12 cellular contexts compared by ENCODE assay signal in genomic region chr11:35185696-35186095, GRCh38. TPM values are rescaled to one million over a fixed set of nuclear protein-coding genes. Genes with fewer than 3 reads are reported as not detected.
DNase-seq lines count a peak whose midpoint lies in the region; ATAC-seq and TF ChIP-seq lines count a peak whose summit lies in the region.
"Had no signal": no experiment of that assay in that cellular context is flagged by ENCODE, and none has a peak within 500 bp of the region (broad histone marks: within the 10 kb centered on the region; RNA-seq: fewer than 3 reads in every experiment).

No MANE protein-coding gene starts in this region.

- H3K9me3 ChIP-seq in CD4-positive, alpha-beta T cell (ENCODE audit: control insufficient read depth, low read length), result no peaks in the 10 kb centered on the region
- no peaks in the 10 kb centered on the region for H3K9me3 ChIP-seq in psoas muscle

- H3K36me3 ChIP-seq in psoas muscle (ENCODE audit: insufficient read depth in 1 of 2, low read depth in 1 of 2), result peaks cover 0 to 16% of the 10 kb centered on the region in 2 donors

- H3K4me1 ChIP-seq in psoas muscle, result peaks cover 6% of the 10 kb centered on the region

- peaks cover 97% of the 10 kb centered on the region for H3K4me1 Mint-ChIP-seq in CD4-positive, alpha-beta T cell (ENCODE audit: low read depth)
- H3K4me1 Mint-ChIP-seq in HFFc6 (ENCODE audit: low read depth) (peaks cover 95% of the 10 kb centered on the region), chondrocyte (ENCODE audit: low read depth) (peaks cover 12% of the 10 kb centered on the region), nephron progenitor cell (peaks cover 13% of the 10 kb centered on the region)

- H3K27me3 ChIP-seq in CD4-positive, alpha-beta T cell (ENCODE audit: control insufficient read depth, insufficient read depth, low read length), result no peaks in the 10 kb centered on the region
- H3K27me3 ChIP-seq in psoas muscle (ENCODE audit: insufficient read depth in 3 of 3, low read length in 2 of 3), result no peaks in the 10 kb centered on the region

- no peak for ATAC-seq in CD4-positive, alpha-beta T cell (ENCODE audit: poor library complexity)
- ATAC-seq in psoas muscle (no peak), HG03135 (IDR thresholded peaks at IDR 0.05; ENCODE audit: unreplicated experiment) (no peak)
- ATAC-seq: HCT116, sciatic nerve had no signal

- peaks cover 97% of the 10 kb centered on the region for H3K36me3 Mint-ChIP-seq in CD4-positive, alpha-beta T cell (ENCODE audit: low read depth)
- H3K36me3 Mint-ChIP-seq in HFFc6 (ENCODE audit: low read depth), result peaks cover 79% of the 10 kb centered on the region
- H3K36me3 Mint-ChIP-seq in chondrocyte (ENCODE audit: low read depth), result peaks cover 37% of the 10 kb centered on the region
- H3K36me3 Mint-ChIP-seq in nephron progenitor cell (ENCODE audit: low read depth), result no peaks in the 10 kb centered on the region

- H3K4me3 Mint-ChIP-seq in CD4-positive, alpha-beta T cell, result peak overlapping the region; percentile 55
- H3K4me3 Mint-ChIP-seq in HFFc6 (peak overlapping the region; percentile 33; the same call in 1 of the 2 replicates), chondrocyte (ENCODE audit: unreplicated experiment) (no peak overlapping the region), nephron progenitor cell (no peak overlapping the region)

- WGBS in psoas muscle, 3 donors, result 47 to 72% (median 61%) methylated on average over 2 of the region's 2 CpGs

- no peak for DNase-seq in CD4-positive, alpha-beta T cell
- DNase-seq in HFFc6 (no peak), chondrocyte (ENCODE audit: low spot score) (no peak), nephron progenitor cell (no peak), psoas muscle (no peak)
- no peak for DNase-seq in NK-92 treated with Interleukin-12 subunit alpha and Interleukin-12 subunit beta, amount 100 ng/mL, for 24 hours (lab: John Stamatoyannopoulos, UW)
- DNase-seq: kidney, NCI-H2029, SHP77 had no signal

- H3K9me3 Mint-ChIP-seq in CD4-positive, alpha-beta T cell, result no peaks in the 10 kb centered on the region
- H3K9me3 Mint-ChIP-seq in HFFc6 (no peaks in the 10 kb centered on the region), chondrocyte (ENCODE audit: low read depth) (no peaks in the 10 kb centered on the region), nephron progenitor cell (no peaks in the 10 kb centered on the region)

- no peak overlapping the region for H3K27ac ChIP-seq in CD4-positive, alpha-beta T cell (ENCODE audit: low read depth, low read length)
- H3K27ac ChIP-seq in psoas muscle, result no peak overlapping the region

- intact Hi-C loops in CD4-positive, alpha-beta T cell (cut with DNase I, micrococcal nuclease), result loop anchor here (5.0 to 10.0 kb wide), 2 partner anchors 37 to 261 kb away; no protein-coding TSS in a partner anchor
- intact Hi-C loops in psoas muscle (cut with DNase I), result no loop called here

- no peak overlapping the region for H3K4me3 ChIP-seq in psoas muscle

- CTCF ChIA-PET in CD4-positive, alpha-beta T cell (lab: Charles Lee), result no interaction called here

- TF ChIP-seq CTCF in CD4-positive, alpha-beta T cell (IDR thresholded peaks at IDR 0.05), result no peak
- TF ChIP-seq CTCF in HFFc6 (IDR thresholded peaks at IDR 0.05) (no peak), chondrocyte (IDR thresholded peaks at IDR 0.05) (no peak), nephron progenitor cell (IDR thresholded peaks at IDR 0.05) (no peak), psoas muscle (IDR thresholded peaks at IDR 0.05) (no peak)

- peak overlapping the region; percentile 66 for H3K27ac Mint-ChIP-seq in CD4-positive, alpha-beta T cell
- H3K27ac Mint-ChIP-seq in HFFc6, result peak overlapping the region; percentile 70
- H3K27ac Mint-ChIP-seq in chondrocyte (ENCODE audit: unreplicated experiment), result peak overlapping the region; percentile 49
- H3K27ac Mint-ChIP-seq in nephron progenitor cell, result peak overlapping the region; percentile 84

- H3K27me3 Mint-ChIP-seq in CD4-positive, alpha-beta T cell, result no peaks in the 10 kb centered on the region
- H3K27me3 Mint-ChIP-seq in HFFc6 (ENCODE audit: insufficient read depth) (peaks cover 35% of the 10 kb centered on the region), chondrocyte (ENCODE audit: low read depth) (no peaks in the 10 kb centered on the region), nephron progenitor cell (ENCODE audit: low read depth, poor library complexity) (no peaks in the 10 kb centered on the region)

- POLR2A ChIA-PET in CD4-positive, alpha-beta T cell (lab: Charles Lee), result no interaction called here

RNA-seq across cellular contexts. Expression of gene CD44, which starts 46.7 kb away (rescaled TPM):
- total RNA-seq in CD4-positive, alpha-beta T cell, result 1,000 to 10,000 TPM; 1,283 to 1,330 TPM
- total RNA-seq in HFFc6 (2021; fragmentation: NEBNext Ultra II Directional; extraction: Animal tissue kit (Norgen Biotek cat#: 25700)), result 1,000 to 10,000 TPM; 1,912 to 2,221 (median 2,175) TPM
- total RNA-seq in chondrocyte (176 to 179 TPM (median 177 TPM) in 3 replicates), psoas muscle (10 to 100 TPM; 23.2 to 35.4 (median 25.5) TPM)
- polyA plus RNA-seq in psoas muscle, result 1 to 10 TPM; 3.4 to 9.9 (median 9.8) TPM

Comparison
In these comparisons a context has a peak if more than half of its experiments do, and no peak if none do; other contexts are left out.
1. H3K4me3 Mint-ChIP-seq: peak in CD4-positive, alpha-beta T cell (single experiment) and HFFc6 (single experiment); none in chondrocyte (single experiment) and nephron progenitor cell (single experiment).
2. intact Hi-C loops: an anchor here in CD4-positive, alpha-beta T cell (5.0 to 10.0 kb wide); none called in psoas muscle.
3. Peak in every context shown above with its lines, with median percentiles within 50 percentile points of each other: H3K27ac Mint-ChIP-seq.